16 cellular contexts compared by ENCODE assay signal in the genomic region with DNA sequence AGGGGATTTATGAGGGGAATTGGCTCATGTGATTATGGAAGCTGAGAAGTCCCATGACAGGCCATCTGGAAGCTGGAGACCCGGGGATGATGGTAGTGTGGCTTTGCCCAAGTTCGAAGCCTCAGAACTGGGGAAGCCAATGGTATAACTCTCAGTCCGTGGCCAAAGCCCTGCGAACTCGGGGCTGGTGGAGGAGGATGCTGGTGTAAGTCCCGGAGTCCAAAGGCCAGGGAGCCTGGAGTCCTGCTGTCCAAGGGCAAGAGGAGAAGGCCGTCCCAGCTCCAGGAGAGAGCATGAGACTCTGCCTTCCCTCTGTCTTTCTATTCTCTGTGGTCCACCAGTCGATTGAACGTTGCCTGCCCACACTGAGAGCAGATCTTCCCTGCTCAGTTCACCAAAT.
"Had no signal": no experiment of that assay in that cellular context is flagged by ENCODE, and none has a peak within 500 bp of the region (broad histone marks: within the 10 kb centered on the region; RNA-seq: fewer than 3 reads in every experiment).

No MANE protein-coding gene starts in this region.

- H3K4me1 ChIP-seq: esophagus squamous epithelium, gastroesophageal sphincter, left ventricle myocardium inferior, right atrium auricular region, sigmoid colon had no signal

- H3K9me3 Mint-ChIP-seq: naive thymus-derived CD4-positive, alpha-beta T cell; nephron progenitor cell; type B pancreatic cell had no signal

- H3K9me3 ChIP-seq: esophagus squamous epithelium, gastroesophageal sphincter, left ventricle myocardium inferior, right atrium auricular region, sigmoid colon had no signal

- H3K27ac Mint-ChIP-seq: nephron progenitor cell had no signal

- ATAC-seq: gastroesophageal sphincter had no signal

- H3K27me3 ChIP-seq: right atrium auricular region, sigmoid colon had no signal

- H3K36me3 ChIP-seq: esophagus squamous epithelium, gastroesophageal sphincter, left ventricle myocardium inferior, right atrium auricular region, sigmoid colon had no signal

- DNase-seq: dermis blood vessel endothelial cell; esophagus squamous epithelium; glutamatergic neuron; islet precursor cell; left ventricle myocardium inferior; naive thymus-derived CD4-positive, alpha-beta T cell; nephron progenitor cell; stimulated activated CD4-positive, alpha-beta T cell treated with anti-CD3 and anti-CD28 coated beads, Interleukin-12 subunit alpha, Interleukin-12 subunit beta, amount 100 ng/mL, for 4 hours; stimulated activated CD4-positive, alpha-beta T cell treated with anti-CD3 and anti-CD28 coated beads, Interleukin-2, amount 100 ng/mL, for 48 hours; stimulated activated naive CD4-positive, alpha-beta T cell treated with Interleukin-2 at 50 U/mL for 16 hours had no signal

- H3K36me3 Mint-ChIP-seq: naive thymus-derived CD4-positive, alpha-beta T cell; type B pancreatic cell had no signal

- H3K4me3 ChIP-seq: esophagus squamous epithelium, gastroesophageal sphincter, left ventricle myocardium inferior, lung, right atrium auricular region, sigmoid colon, skin epidermis had no signal

- H3K4me3 Mint-ChIP-seq: nephron progenitor cell, type B pancreatic cell had no signal

- H3K27ac ChIP-seq: esophagus squamous epithelium, gastroesophageal sphincter, left ventricle myocardium inferior, right atrium auricular region, sigmoid colon, skin epidermis had no signal
